In genomic region chr15:68820205-68820588, GRCh38 we compare ENCODE assay signal across 8 cellular contexts. TPM values are rescaled to one million over a fixed set of nuclear protein-coding genes. Genes with fewer than 3 reads are reported as not detected.
DNase-seq lines count a peak whose midpoint lies in the region; ATAC-seq, FAIRE-seq and TF ChIP-seq lines count a peak whose summit lies in the region.

No MANE protein-coding gene starts in this region.

- no peaks in the 10 kb centered on the region for H3K9me3 Mint-ChIP-seq in activated CD8-positive, alpha-beta T cell treated with anti-CD3 and anti-CD28 coated beads for 36 hours
- no peaks in the 10 kb centered on the region for H3K9me3 Mint-ChIP-seq in natural killer cell

- peaks cover 39% of the 10 kb centered on the region for H3K4me1 ChIP-seq in DOHH2 (ENCODE audit: control insufficient read depth, low read length)
- peaks cover 19% of the 10 kb centered on the region for H3K4me1 ChIP-seq in endothelial cell of umbilical vein (ENCODE audit: control insufficient read depth, extremely low read depth, insufficient read depth, low read length)

- peak overlapping the region; percentile 86 for H3K9ac ChIP-seq in endothelial cell of umbilical vein (replicated peaks; ENCODE audit: extremely low read depth, insufficient read depth, low read length)

- H3K9me2 ChIP-seq in DOHH2 (replicated peaks; ENCODE audit: control insufficient read depth, low read length) = no peaks in the 10 kb centered on the region

- peak; percentile 8 for DNase-seq in NCI-H1092 (lab: John Stamatoyannopoulos, UW)
- DNase-seq in activated CD8-positive, alpha-beta T cell treated with anti-CD3 and anti-CD28 coated beads for 36 hours = peak; percentile 71
- DNase-seq in endothelial cell of umbilical vein (ENCODE audit: low read depth, low spot score) = peak; percentile 39
- DNase-seq in natural killer cell = peak; percentile 46
- peak; percentile 53 for DNase-seq in superior temporal gyrus (ENCODE audit: extremely low spot score)
- DNase-seq in GF-D8 (lab: John Stamatoyannopoulos, UW) = no peak

- peak overlapping the region; percentile 69 for H2AFZ ChIP-seq in endothelial cell of umbilical vein (ENCODE audit: low read depth, low read length)

- H3F3A ChIP-seq in DOHH2 (ENCODE audit: control insufficient read depth, insufficient read depth) = peaks cover 6% of the 10 kb centered on the region; the same call in 1 of the 2 replicates

- H3K27ac ChIP-seq in DOHH2 (ENCODE audit: low read depth, low read length) = peak overlapping the region; percentile 93
- peak overlapping the region; percentile 53 for H3K27ac ChIP-seq in endothelial cell of umbilical vein (ENCODE audit: insufficient read depth, low read depth, low read length)

- H3K4me3 Mint-ChIP-seq in activated CD8-positive, alpha-beta T cell treated with anti-CD3 and anti-CD28 coated beads for 36 hours = peak overlapping the region; percentile 88
- peak overlapping the region; percentile 100 for H3K4me3 Mint-ChIP-seq in natural killer cell

- H4K20me1 ChIP-seq in DOHH2 (ENCODE audit: control insufficient read depth, insufficient read depth, low read depth, low read length) = peaks cover 20% of the 10 kb centered on the region; the same call in 1 of the 2 replicates
- no peaks in the 10 kb centered on the region for H4K20me1 ChIP-seq in endothelial cell of umbilical vein (replicated peaks; ENCODE audit: control insufficient read depth, extremely low read depth, insufficient read depth, low read length)

- no TSS peak for BruUV-seq in endothelial cell of umbilical vein (replicated peaks; lab: Mats Ljungman, UMichigan)

- H3K27me3 ChIP-seq in DOHH2 (ENCODE audit: control insufficient read depth, low read length) = no peaks in the 10 kb centered on the region
- H3K27me3 ChIP-seq in endothelial cell of umbilical vein (ENCODE audit: control insufficient read depth in 2 of 2, insufficient read depth in 2 of 2, low read length in 2 of 2) = peaks cover 0 to 3% of the 10 kb centered on the region in 2 experiments

- H3K36me3 Mint-ChIP-seq in activated CD8-positive, alpha-beta T cell treated with anti-CD3 and anti-CD28 coated beads for 36 hours (ENCODE audit: low read depth) = peaks cover 28% of the 10 kb centered on the region
- no peaks in the 10 kb centered on the region for H3K36me3 Mint-ChIP-seq in natural killer cell

- TF ChIP-seq CTCF in DOHH2 (IDR thresholded peaks at IDR 0.05; ENCODE audit: low read depth, low read length, poor library complexity, severe bottlenecking) (no peak), endothelial cell of umbilical vein (IDR thresholded peaks at IDR 0.05; ENCODE audit: extremely low read depth in 1 of 2, insufficient read depth in 1 of 2, low read depth in 1 of 2, low read length in 2 of 2) (no peak), natural killer cell (IDR thresholded peaks at IDR 0.05) (no peak)
- no peak for TF ChIP-seq CTCF in activated CD8-positive, alpha-beta T cell treated with anti-CD3 and anti-CD28 coated beads for 36 hours (IDR thresholded peaks at IDR 0.05)

- no peaks in the 10 kb centered on the region for H3K9me1 ChIP-seq in endothelial cell of umbilical vein (replicated peaks; ENCODE audit: control insufficient read depth, extremely low read depth, insufficient read depth, low read length)

- no peaks in the 10 kb centered on the region for H3K27me3 Mint-ChIP-seq in activated CD8-positive, alpha-beta T cell treated with anti-CD3 and anti-CD28 coated beads for 36 hours
- no peaks in the 10 kb centered on the region for H3K27me3 Mint-ChIP-seq in natural killer cell (ENCODE audit: low read depth in 2 of 2)

- dilution Hi-C loops in endothelial cell of umbilical vein (cut with MboI; ENCODE audit: extremely low pct_ligation_motif_present, low sequenced_read_pairs) = no loop called here

- H3K36me3 ChIP-seq in DOHH2 (ENCODE audit: control insufficient read depth, low read length) (peaks cover 60% of the 10 kb centered on the region), endothelial cell of umbilical vein (ENCODE audit: control insufficient read depth in 2 of 2, extremely low read depth in 1 of 2, insufficient read depth in 2 of 2, low read length in 2 of 2) (peaks cover 0 to 4% of the 10 kb centered on the region in 2 experiments)

- POLR2A ChIA-PET in activated CD8-positive, alpha-beta T cell treated with anti-CD3 and anti-CD28 coated beads for 36 hours (lab: Charles Lee) = interaction anchor here (0.9 to 4.6 kb wide), 6 partner anchors 9 to 340 kb away, joined by 3 to 47 read pairs (median 9); partner anchors contain the start of gene GLCE
- POLR2A ChIA-PET in endothelial cell of umbilical vein (lab: Charles Lee) = interaction anchor here (0.7 kb wide), 1 partner anchor 10 kb away, joined by 3 read pairs; no protein-coding TSS in a partner anchor

- FAIRE-seq in endothelial cell of umbilical vein (lab: Jason Lieb, UNC) = no peak

- peaks cover 33% of the 10 kb centered on the region for H3K4me1 Mint-ChIP-seq in activated CD8-positive, alpha-beta T cell treated with anti-CD3 and anti-CD28 coated beads for 36 hours (ENCODE audit: low read depth)
- peaks cover 43 to 46% of the 10 kb centered on the region in 2 donors for H3K4me1 Mint-ChIP-seq in natural killer cell

- CTCF ChIA-PET in activated CD8-positive, alpha-beta T cell treated with anti-CD3 and anti-CD28 coated beads for 36 hours (lab: Charles Lee) = interaction anchor here (1.2 to 1.3 kb wide), 2 partner anchors 9 to 29 kb away, joined by 3 to 6 read pairs; no protein-coding TSS in a partner anchor
- CTCF ChIA-PET in endothelial cell of umbilical vein (lab: Charles Lee) = interaction anchor here (1.1 to 1.3 kb wide), 2 partner anchors 25 to 56 kb away, joined by 5 to 11 read pairs; no protein-coding TSS in a partner anchor

- intact Hi-C loops in activated CD8-positive, alpha-beta T cell treated with anti-CD3 and anti-CD28 coated beads for 36 hours (cut with micrococcal nuclease) = no loop called here
- intact Hi-C loops in endothelial cell of umbilical vein (cut with micrococcal nuclease) = loop anchor here (5.0 kb wide), 1 partner anchor 268 kb away; no protein-coding TSS in a partner anchor
- intact Hi-C loops in natural killer cell (cut with micrococcal nuclease) = no loop called here

- H3K79me2 ChIP-seq in DOHH2 (ENCODE audit: control insufficient read depth, low read length) = peaks cover 85% of the 10 kb centered on the region
- peaks cover 50% of the 10 kb centered on the region for H3K79me2 ChIP-seq in endothelial cell of umbilical vein (ENCODE audit: control insufficient read depth, insufficient read depth, low read length)

- H3K9me3 ChIP-seq in DOHH2 (ENCODE audit: control insufficient read depth, insufficient read depth, low read length) (no peaks in the 10 kb centered on the region), endothelial cell of umbilical vein (replicated peaks; ENCODE audit: control insufficient read depth, insufficient read depth, low read length) (no peaks in the 10 kb centered on the region)

- H3K4me3 ChIP-seq in DOHH2 (ENCODE audit: low read length) (peak overlapping the region; percentile 97), endothelial cell of umbilical vein (replicated peaks in 1 of 3; ENCODE audit: insufficient read depth in 1 of 3, low read depth in 1 of 3, low read length in 3 of 3) (peak overlapping the region; percentile 92 to 97 (median 93))

- H3K4me2 ChIP-seq in DOHH2 (ENCODE audit: low read length) (peak overlapping the region; percentile 85), endothelial cell of umbilical vein (ENCODE audit: insufficient read depth, low read length) (peak overlapping the region; percentile 76)

- peak; percentile 8 for ATAC-seq in activated CD8-positive, alpha-beta T cell treated with anti-CD3 and anti-CD28 coated beads for 36 hours
- ATAC-seq in natural killer cell (peak; percentile 8 to 15 (median 9)), HG03135 (IDR thresholded peaks at IDR 0.05; ENCODE audit: unreplicated experiment) (no peak)

- no peak for TF ChIP-seq POLR2A in endothelial cell of umbilical vein (IDR thresholded peaks at IDR 0.05; ENCODE audit: low read depth, low read length)

- peak overlapping the region; percentile 96 for H3K27ac Mint-ChIP-seq in activated CD8-positive, alpha-beta T cell treated with anti-CD3 and anti-CD28 coated beads for 36 hours
- peak overlapping the region; percentile 97 to 99 for H3K27ac Mint-ChIP-seq in natural killer cell

TF ChIP-seq in endothelial cell of umbilical vein, 7 proteins besides CTCF, POLR2A, EP300 and RAD21:
- TF ChIP-seq FOS (IDR thresholded peaks at IDR 0.05; ENCODE audit: borderline replicate concordance, insufficient read depth, low read length) = no peak
- TF ChIP-seq JUN (IDR thresholded peaks at IDR 0.05; ENCODE audit: borderline replicate concordance, insufficient read depth, insufficient read length, low read depth) = no peak
- no peak for TF ChIP-seq GATA2 (IDR thresholded peaks at IDR 0.05; ENCODE audit: insufficient read depth, insufficient read length, low read depth, low read length)
- TF ChIP-seq POLR2AphosphoS5 (IDR thresholded peaks at IDR 0.05; ENCODE audit: insufficient read depth, low read depth, low read length) = no peak
- no peak for TF ChIP-seq EZH2 (IDR thresholded peaks at IDR 0.05; ENCODE audit: borderline replicate concordance, low read depth, low read length, severe bottlenecking)

RNA-seq across cellular contexts. Expression of gene ANP32A, which starts 0.5 kb away (rescaled TPM):
- 100 to 1,000 TPM; 239 to 246 TPM for total RNA-seq in activated CD8-positive, alpha-beta T cell treated with anti-CD3 and anti-CD28 coated beads for 36 hours
- total RNA-seq in endothelial cell of umbilical vein = 169 and 179 TPM in 2 replicates
- 29.4 and 37.9 TPM in 2 replicates for polyA plus RNA-seq in endothelial cell of umbilical vein
- 87.1 and 87.3 TPM in 2 replicates for polyA plus RNA-seq in endothelial cell of umbilical vein (2011; cell fraction: cytosol; rRNA removed)
- 53.8 and 56.4 TPM in 2 replicates for polyA plus RNA-seq in endothelial cell of umbilical vein (2011; cell fraction: nucleus; rRNA removed)
- polyA plus RNA-seq in endothelial cell of umbilical vein (2012) = 136 and 198 TPM in 2 replicates
- polyA minus RNA-seq in endothelial cell of umbilical vein = 57.5 and 60.2 TPM in 2 replicates
- 58.3 TPM for polyA minus RNA-seq in endothelial cell of umbilical vein (2011; cell fraction: cytosol; rRNA and poly(A)+ RNA removed)
- 33.2 and 34.9 TPM in 2 replicates for polyA minus RNA-seq in endothelial cell of umbilical vein (2011; cell fraction: nucleus; rRNA and poly(A)+ RNA removed)
- total RNA-seq in natural killer cell = 100 to 1,000 TPM; 133 to 150 (median 148) TPM
